ENCODE assay signal across 8 cellular contexts in the genomic region with DNA sequence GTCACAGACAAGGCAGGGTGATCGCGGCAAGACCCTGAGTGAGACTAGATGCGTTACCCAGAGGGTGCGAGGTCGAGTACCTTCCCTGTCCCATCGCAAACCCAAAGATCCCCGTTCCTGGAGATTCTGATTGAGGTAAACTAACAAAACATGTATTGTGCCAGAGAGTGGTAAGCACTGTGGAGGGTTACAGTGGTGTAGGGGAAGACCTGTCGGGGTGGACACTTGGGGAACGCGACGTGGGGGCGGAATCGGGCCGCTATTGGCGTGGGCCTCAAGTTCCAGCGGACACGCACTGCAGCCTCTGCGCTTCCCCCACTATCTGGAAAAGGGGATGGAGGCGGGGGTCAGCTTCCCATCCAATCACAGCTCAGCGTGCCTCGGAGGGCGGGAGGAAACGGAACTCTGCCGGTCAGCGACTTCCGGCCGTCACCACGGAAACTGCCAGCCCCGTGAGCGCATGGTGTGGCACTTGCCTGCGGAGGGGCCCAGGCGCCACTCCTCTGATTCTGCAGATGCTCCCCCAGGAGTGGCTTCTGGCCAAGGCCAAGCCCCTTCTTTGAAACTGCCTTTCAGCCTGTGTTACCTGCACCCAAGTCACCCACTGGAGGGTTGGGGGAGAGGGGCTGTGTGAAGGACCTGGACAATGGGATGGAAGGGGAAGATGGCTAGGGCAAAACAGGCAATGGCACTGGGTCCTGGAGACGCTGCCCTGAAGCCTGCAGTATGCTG. TPM values are rescaled to one million over a fixed set of nuclear protein-coding genes. Genes with fewer than 3 reads are reported as not detected.
DNase-seq lines count a peak whose midpoint lies in the region; TF ChIP-seq lines count a peak whose summit lies in the region.

No MANE protein-coding gene starts in this region.

- no peaks in the 10 kb centered on the region for H3K9me2 ChIP-seq in SU-DHL-6 (replicated peaks; ENCODE audit: insufficient read depth, low read length)

- CTCF ChIA-PET in CD8-positive, alpha-beta memory T cell (lab: Charles Lee) = no interaction called here
- CTCF ChIA-PET in HEK293T (lab: Yijun Ruan, JAX) = no interaction called here

- H3K4me3 ChIP-seq in CD8-positive, alpha-beta memory T cell (ENCODE audit: low read length) = peak overlapping the region; percentile 100
- H3K4me3 ChIP-seq in SU-DHL-6 (ENCODE audit: insufficient read depth, low read length, poor library complexity, severe bottlenecking) (peak overlapping the region; percentile 64), kidney epithelial cell (ENCODE audit: low read depth, low read length) (peak overlapping the region; percentile 95)

- no peak for TF ChIP-seq CTCF in SU-DHL-6 (IDR thresholded peaks at IDR 0.05; ENCODE audit: insufficient read depth, low read length, poor library complexity, severe bottlenecking)
- no peak for TF ChIP-seq CTCF in kidney epithelial cell (IDR thresholded peaks at IDR 0.05; ENCODE audit: insufficient read depth, low read length, poor library complexity, severe bottlenecking)

- DNase-seq in CD8-positive, alpha-beta memory T cell = peak in 3 of 5 donors; percentile 46 to 69 (median 47)
- DNase-seq in HEK293T (ENCODE audit: extremely low spot score) (peak; percentile 87), cerebellum (ENCODE audit: low spot score) (peak; percentile 94), kidney epithelial cell (ENCODE audit: low read depth) (no peak), T-helper 9 cell (no peak), NCI-H1048 (lab: John Stamatoyannopoulos, UW) (no peak)
- peak; percentile 64 to 74 for DNase-seq in stimulated activated CD4-positive, alpha-beta T cell treated with anti-CD3 and anti-CD28 coated beads, Interleukin-15, amount 100 ng/mL, for 48 hours (ENCODE audit: low read depth in 2 of 2)

- peak overlapping the region; percentile 89 for H3K9ac ChIP-seq in SU-DHL-6 (ENCODE audit: low read length)

- H3K4me1 ChIP-seq in CD8-positive, alpha-beta memory T cell (ENCODE audit: insufficient read depth, low read length) = peaks cover 61% of the 10 kb centered on the region

- no peaks in the 10 kb centered on the region for H3K9me3 ChIP-seq in CD8-positive, alpha-beta memory T cell (ENCODE audit: low read length)
- no peaks in the 10 kb centered on the region for H3K9me3 ChIP-seq in SU-DHL-6 (ENCODE audit: insufficient read depth, low read length)

- peak overlapping the region; percentile 99 for H3K27ac ChIP-seq in CD8-positive, alpha-beta memory T cell (ENCODE audit: low read depth, low read length)
- H3K27ac ChIP-seq in SU-DHL-6 (ENCODE audit: low read depth, low read length) = peak overlapping the region; percentile 95

- peaks cover 53% of the 10 kb centered on the region for H3F3A ChIP-seq in SU-DHL-6 (ENCODE audit: insufficient read depth)

- peak overlapping the region; percentile 77 for H3K4me2 ChIP-seq in SU-DHL-6 (ENCODE audit: low read depth, low read length, poor library complexity, severe bottlenecking)

- H2AFZ ChIP-seq in SU-DHL-6 (ENCODE audit: low read depth, low read length, severe bottlenecking) = peak overlapping the region; percentile 6

- peaks cover 23% of the 10 kb centered on the region for H3K79me2 ChIP-seq in SU-DHL-6 (ENCODE audit: insufficient read depth, low read length)

- H3K27ac Mint-ChIP-seq in CD8-positive, alpha-beta memory T cell = peak overlapping the region; percentile 96 to 100 (median 98)

- no peaks in the 10 kb centered on the region for H3K27me3 Mint-ChIP-seq in CD8-positive, alpha-beta memory T cell

- peaks cover 12% of the 10 kb centered on the region for H3K36me3 ChIP-seq in CD8-positive, alpha-beta memory T cell (ENCODE audit: insufficient read depth, low read length)
- H3K36me3 ChIP-seq in SU-DHL-6 (ENCODE audit: low read length) (no peaks in the 10 kb centered on the region), kidney epithelial cell (ENCODE audit: control insufficient read depth, insufficient read depth, low read length) (peaks cover 1% of the 10 kb centered on the region)

- no peaks in the 10 kb centered on the region for H3K9me3 Mint-ChIP-seq in CD8-positive, alpha-beta memory T cell

- no peaks in the 10 kb centered on the region for H4K20me1 ChIP-seq in SU-DHL-6 (ENCODE audit: low read depth, low read length)

- H3K4me1 Mint-ChIP-seq in CD8-positive, alpha-beta memory T cell = peaks cover 61 to 87% (median 68%) of the 10 kb centered on the region in 3 donors

- peak overlapping the region; percentile 93 to 100 (median 97) for H3K4me3 Mint-ChIP-seq in CD8-positive, alpha-beta memory T cell

- no peaks in the 10 kb centered on the region for H3K27me3 ChIP-seq in CD8-positive, alpha-beta memory T cell (ENCODE audit: insufficient read depth, low read length, poor library complexity, severe bottlenecking)
- H3K27me3 ChIP-seq in SU-DHL-6 (ENCODE audit: low read length) = no peaks in the 10 kb centered on the region
- no peaks in the 10 kb centered on the region for H3K27me3 ChIP-seq in kidney epithelial cell (ENCODE audit: control insufficient read depth, insufficient read depth, low read length)

- peaks cover 0 to 42% (median 6%) of the 10 kb centered on the region in 3 donors for H3K36me3 Mint-ChIP-seq in CD8-positive, alpha-beta memory T cell

- POLR2A ChIA-PET in CD8-positive, alpha-beta memory T cell (lab: Charles Lee) = interaction anchor here (1.4 to 4.0 kb wide), 2 partner anchors 15 to 16 kb away, joined by 7 to 17 read pairs; a partner anchor contains a TSS
- POLR2A ChIA-PET in HEK293T (lab: Yijun Ruan, JAX) = interaction anchor here (0.6 to 5.4 kb wide), 16 partner anchors 8 to 233 kb away, joined by 3 to 58 read pairs (median 4); a partner anchor contains a TSS

TF ChIP-seq in HEK293T, 16 proteins besides CTCF, POLR2A, EP300 and RAD21:
- TF ChIP-seq NFRKB (IDR thresholded peaks at IDR 0.05) (peak; percentile 54; the same call in 1 of the 2 replicates), L3MBTL2 (conservative IDR thresholded peaks at IDR 0.05) (peak; percentile 98), ELF4 (IDR thresholded peaks at IDR 0.05) (peak; percentile 12; the same call in 1 of the 2 replicates), HDGF (IDR thresholded peaks at IDR 0.05; ENCODE audit: borderline replicate concordance) (peak; percentile 40; the same call in 1 of the 2 replicates), FOXM1 (IDR thresholded peaks at IDR 0.05; ENCODE audit: borderline replicate concordance) (no peak), CTBP1 (IDR thresholded peaks at IDR 0.05; ENCODE audit: borderline replicate concordance) (no peak)

RNA-seq across cellular contexts. Expression of a gene that starts 1.0 kb away (rescaled TPM):
- 100 to 1,000 TPM; 182 to 191 TPM for total RNA-seq in CD8-positive, alpha-beta memory T cell
- 22.5 TPM for polyA plus RNA-seq in CD8-positive, alpha-beta memory T cell
- total RNA-seq in cerebellum (36.0 TPM), kidney epithelial cell (50.3 and 58.2 TPM in 2 replicates)

RNA-seq across cellular contexts. Expression of a gene that starts 4.5 kb away (rescaled TPM):
- total RNA-seq in CD8-positive, alpha-beta memory T cell = 10 to 100 TPM; 88.8 to 89.7 TPM
- 198 TPM for polyA plus RNA-seq in CD8-positive, alpha-beta memory T cell
- total RNA-seq in cerebellum = 31.8 TPM
- total RNA-seq in kidney epithelial cell = 139 and 154 TPM in 2 replicates

RNA-seq across cellular contexts. Expression of a gene that starts 13.7 kb away (rescaled TPM):
- 10 to 100 TPM; 14.0 to 14.8 TPM for total RNA-seq in CD8-positive, alpha-beta memory T cell
- polyA plus RNA-seq in CD8-positive, alpha-beta memory T cell = 10.3 TPM
- total RNA-seq in cerebellum = 20.5 TPM
- 14.6 and 19.3 TPM in 2 replicates for total RNA-seq in kidney epithelial cell

RNA-seq across cellular contexts. Expression of a gene that starts 15.6 kb away (rescaled TPM):
- total RNA-seq in CD8-positive, alpha-beta memory T cell = 100 to 1,000 TPM; 705 to 715 TPM
- 57.5 TPM for polyA plus RNA-seq in CD8-positive, alpha-beta memory T cell
- total RNA-seq in cerebellum (207 TPM), kidney epithelial cell (381 and 470 TPM in 2 replicates)

RNA-seq across cellular contexts. Expression of a gene that starts 39.8 kb away (rescaled TPM):
- 10 to 100 TPM; 15.0 to 16.1 TPM for total RNA-seq in CD8-positive, alpha-beta memory T cell
- polyA plus RNA-seq in CD8-positive, alpha-beta memory T cell = 4.8 TPM
- total RNA-seq in cerebellum (7.5 TPM), kidney epithelial cell (15.6 and 16.2 TPM in 2 replicates)

Comparison
In these comparisons a context has a peak if more than half of its experiments do, and no peak if none do; other contexts are left out.
1. DNase-seq: peak in CD8-positive, alpha-beta memory T cell (3 of 5), HEK293T (single experiment), cerebellum (single experiment) and stimulated activated CD4-positive, alpha-beta T cell treated with anti-CD3 and anti-CD28 coated beads, Interleukin-15, amount 100 ng/mL, for 48 hours (2 of 2); none in kidney epithelial cell (single experiment), T-helper 9 cell (single experiment) and NCI-H1048 (single experiment).
2. Peak in every context shown above with its lines, with median percentiles within 50 percentile points of each other: H3K4me3 ChIP-seq.